Comparison of ENCODE assay signal across 1 cellular context in the genomic region with DNA sequence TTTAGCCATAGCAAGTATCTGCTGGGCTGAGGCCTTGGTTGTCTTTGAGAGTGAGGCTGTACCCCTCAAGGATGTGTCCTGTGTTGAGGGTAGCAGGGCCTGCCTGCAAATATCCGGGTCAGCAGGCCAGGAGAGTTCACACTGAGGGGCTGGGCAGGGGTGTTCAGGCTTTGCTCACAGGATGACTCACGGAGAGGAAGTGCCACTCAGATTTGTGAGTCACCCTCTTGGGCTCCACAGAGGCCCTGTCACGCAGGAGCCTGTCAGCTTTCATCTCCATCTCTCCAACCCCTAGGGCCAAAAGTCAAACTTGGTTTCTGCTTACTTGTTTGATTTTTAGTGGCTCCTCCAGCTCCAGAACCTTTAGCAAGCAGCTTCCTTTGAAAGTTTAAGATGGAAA.
A peak's percentile ranks its signal among the peaks of the same experiment; 100 is the strongest.
TF ChIP-seq lines count a peak whose summit lies in the region.

No MANE protein-coding gene starts in this region.

TF ChIP-seq in GM12878, 131 proteins besides CTCF, POLR2A, EP300 and RAD21 (continued from another document and continues in another):
- TF ChIP-seq MXI1 (IDR thresholded peaks at IDR 0.05; ENCODE audit: low read depth, low read length) (no peak), ATF7 (IDR thresholded peaks at IDR 0.05; ENCODE audit: low read depth) (peak; percentile 83), NR2C1 (IDR thresholded peaks at IDR 0.05) (no peak), SIX5 (IDR thresholded peaks at IDR 0.05; ENCODE audit: low read depth, low read length, severe bottlenecking) (no peak), NR2F1 (conservative IDR thresholded peaks at IDR 0.05) (peak; percentile 91), CHD2 (IDR thresholded peaks at IDR 0.05; ENCODE audit: borderline replicate concordance, low read depth, low read length) (peak; percentile 35; the same call in 1 of the 2 replicates), ZNF207 (IDR thresholded peaks at IDR 0.05; ENCODE audit: borderline replicate concordance) (no peak), MYB (IDR thresholded peaks at IDR 0.05; ENCODE audit: borderline replicate concordance, low read depth, low read length) (no peak), NFIC (IDR thresholded peaks at IDR 0.05; ENCODE audit: low read depth, low read length) (peak; percentile 83; the same call in 1 of the 2 replicates), CHD4 (IDR thresholded peaks at IDR 0.05) (no peak), SRF (IDR thresholded peaks at IDR 0.05; ENCODE audit: low read depth in 2 of 2, low read length in 2 of 2) (peak in 1 of 2 experiments; percentile 57; a peak in 1 of 4 replicates), BACH1 (IDR thresholded peaks at IDR 0.05; ENCODE audit: borderline replicate concordance) (peak; percentile 66; the same call in 1 of the 2 replicates), BCL11A (IDR thresholded peaks at IDR 0.05; ENCODE audit: low read depth, low read length) (peak; percentile 96), SREBF1 (IDR thresholded peaks at IDR 0.05; ENCODE audit: low read length) (no peak), RFX5 (IDR thresholded peaks at IDR 0.05; ENCODE audit: low read depth, low read length) (no peak), YY1 (IDR thresholded peaks at IDR 0.05; ENCODE audit: low read depth, low read length) (0 out of 2 replicates have a peak, but pooled peaks have one; percentile 48), NBN (IDR thresholded peaks at IDR 0.05) (peak; percentile 54; the same call in 1 of the 2 replicates), EGR1 (IDR thresholded peaks at IDR 0.05; ENCODE audit: borderline replicate concordance in 1 of 2, low read depth in 2 of 2, low read length in 2 of 2) (peak in 1 of 2 experiments; percentile 8; a peak in 1 of 3 replicates), ZZZ3 (IDR thresholded peaks at IDR 0.05; ENCODE audit: control insufficient read depth, insufficient read length, low read depth) (no peak), HCFC1 (IDR thresholded peaks at IDR 0.05; ENCODE audit: low read length) (no peak), KDM1A (IDR thresholded peaks at IDR 0.05; ENCODE audit: borderline replicate concordance) (no peak)
- TF ChIP-seq, protein P1, sequence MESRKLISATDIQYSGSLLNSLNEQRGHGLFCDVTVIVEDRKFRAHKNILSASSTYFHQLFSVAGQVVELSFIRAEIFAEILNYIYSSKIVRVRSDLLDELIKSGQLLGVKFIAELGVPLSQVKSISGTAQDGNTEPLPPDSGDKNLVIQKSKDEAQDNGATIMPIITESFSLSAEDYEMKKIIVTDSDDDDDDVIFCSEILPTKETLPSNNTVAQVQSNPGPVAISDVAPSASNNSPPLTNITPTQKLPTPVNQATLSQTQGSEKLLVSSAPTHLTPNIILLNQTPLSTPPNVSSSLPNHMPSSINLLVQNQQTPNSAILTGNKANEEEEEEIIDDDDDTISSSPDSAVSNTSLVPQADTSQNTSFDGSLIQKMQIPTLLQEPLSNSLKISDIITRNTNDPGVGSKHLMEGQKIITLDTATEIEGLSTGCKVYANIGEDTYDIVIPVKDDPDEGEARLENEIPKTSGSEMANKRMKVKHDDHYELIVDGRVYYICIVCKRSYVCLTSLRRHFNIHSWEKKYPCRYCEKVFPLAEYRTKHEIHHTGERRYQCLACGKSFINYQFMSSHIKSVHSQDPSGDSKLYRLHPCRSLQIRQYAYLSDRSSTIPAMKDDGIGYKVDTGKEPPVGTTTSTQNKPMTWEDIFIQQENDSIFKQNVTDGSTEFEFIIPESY (IDR thresholded peaks at IDR 0.05) = no peak
- TF ChIP-seq, protein P2, sequence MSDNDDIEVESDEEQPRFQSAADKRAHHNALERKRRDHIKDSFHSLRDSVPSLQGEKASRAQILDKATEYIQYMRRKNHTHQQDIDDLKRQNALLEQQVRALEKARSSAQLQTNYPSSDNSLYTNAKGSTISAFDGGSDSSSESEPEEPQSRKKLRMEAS (IDR thresholded peaks at IDR 0.05; ENCODE audit: low read depth, low read length) = no peak
- TF ChIP-seq, protein P3, sequence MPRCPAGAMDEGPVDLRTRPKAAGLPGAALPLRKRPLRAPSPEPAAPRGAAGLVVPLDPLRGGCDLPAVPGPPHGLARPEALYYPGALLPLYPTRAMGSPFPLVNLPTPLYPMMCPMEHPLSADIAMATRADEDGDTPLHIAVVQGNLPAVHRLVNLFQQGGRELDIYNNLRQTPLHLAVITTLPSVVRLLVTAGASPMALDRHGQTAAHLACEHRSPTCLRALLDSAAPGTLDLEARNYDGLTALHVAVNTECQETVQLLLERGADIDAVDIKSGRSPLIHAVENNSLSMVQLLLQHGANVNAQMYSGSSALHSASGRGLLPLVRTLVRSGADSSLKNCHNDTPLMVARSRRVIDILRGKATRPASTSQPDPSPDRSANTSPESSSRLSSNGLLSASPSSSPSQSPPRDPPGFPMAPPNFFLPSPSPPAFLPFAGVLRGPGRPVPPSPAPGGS (IDR thresholded peaks at IDR 0.05; ENCODE audit: borderline replicate concordance, insufficient read depth, low read depth, low read length, poor library complexity, severe bottlenecking) = peak; percentile 90
- TF ChIP-seq, protein P4, sequence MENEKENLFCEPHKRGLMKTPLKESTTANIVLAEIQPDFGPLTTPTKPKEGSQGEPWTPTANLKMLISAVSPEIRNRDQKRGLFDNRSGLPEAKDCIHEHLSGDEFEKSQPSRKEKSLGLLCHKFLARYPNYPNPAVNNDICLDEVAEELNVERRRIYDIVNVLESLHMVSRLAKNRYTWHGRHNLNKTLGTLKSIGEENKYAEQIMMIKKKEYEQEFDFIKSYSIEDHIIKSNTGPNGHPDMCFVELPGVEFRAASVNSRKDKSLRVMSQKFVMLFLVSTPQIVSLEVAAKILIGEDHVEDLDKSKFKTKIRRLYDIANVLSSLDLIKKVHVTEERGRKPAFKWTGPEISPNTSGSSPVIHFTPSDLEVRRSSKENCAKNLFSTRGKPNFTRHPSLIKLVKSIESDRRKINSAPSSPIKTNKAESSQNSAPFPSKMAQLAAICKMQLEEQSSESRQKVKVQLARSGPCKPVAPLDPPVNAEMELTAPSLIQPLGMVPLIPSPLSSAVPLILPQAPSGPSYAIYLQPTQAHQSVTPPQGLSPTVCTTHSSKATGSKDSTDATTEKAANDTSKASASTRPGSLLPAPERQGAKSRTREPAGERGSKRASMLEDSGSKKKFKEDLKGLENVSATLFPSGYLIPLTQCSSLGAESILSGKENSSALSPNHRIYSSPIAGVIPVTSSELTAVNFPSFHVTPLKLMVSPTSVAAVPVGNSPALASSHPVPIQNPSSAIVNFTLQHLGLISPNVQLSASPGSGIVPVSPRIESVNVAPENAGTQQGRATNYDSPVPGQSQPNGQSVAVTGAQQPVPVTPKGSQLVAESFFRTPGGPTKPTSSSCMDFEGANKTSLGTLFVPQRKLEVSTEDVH (IDR thresholded peaks at IDR 0.05; ENCODE audit: low read depth, partially characterized antibody) = no peak
- TF ChIP-seq, protein P5, sequence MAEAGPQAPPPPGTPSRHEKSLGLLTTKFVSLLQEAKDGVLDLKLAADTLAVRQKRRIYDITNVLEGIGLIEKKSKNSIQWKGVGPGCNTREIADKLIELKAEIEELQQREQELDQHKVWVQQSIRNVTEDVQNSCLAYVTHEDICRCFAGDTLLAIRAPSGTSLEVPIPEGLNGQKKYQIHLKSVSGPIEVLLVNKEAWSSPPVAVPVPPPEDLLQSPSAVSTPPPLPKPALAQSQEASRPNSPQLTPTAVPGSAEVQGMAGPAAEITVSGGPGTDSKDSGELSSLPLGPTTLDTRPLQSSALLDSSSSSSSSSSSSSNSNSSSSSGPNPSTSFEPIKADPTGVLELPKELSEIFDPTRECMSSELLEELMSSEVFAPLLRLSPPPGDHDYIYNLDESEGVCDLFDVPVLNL (IDR thresholded peaks at IDR 0.05; ENCODE audit: low read depth, low read length) = no peak
- TF ChIP-seq, protein P6, sequence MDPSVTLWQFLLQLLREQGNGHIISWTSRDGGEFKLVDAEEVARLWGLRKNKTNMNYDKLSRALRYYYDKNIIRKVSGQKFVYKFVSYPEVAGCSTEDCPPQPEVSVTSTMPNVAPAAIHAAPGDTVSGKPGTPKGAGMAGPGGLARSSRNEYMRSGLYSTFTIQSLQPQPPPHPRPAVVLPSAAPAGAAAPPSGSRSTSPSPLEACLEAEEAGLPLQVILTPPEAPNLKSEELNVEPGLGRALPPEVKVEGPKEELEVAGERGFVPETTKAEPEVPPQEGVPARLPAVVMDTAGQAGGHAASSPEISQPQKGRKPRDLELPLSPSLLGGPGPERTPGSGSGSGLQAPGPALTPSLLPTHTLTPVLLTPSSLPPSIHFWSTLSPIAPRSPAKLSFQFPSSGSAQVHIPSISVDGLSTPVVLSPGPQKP (IDR thresholded peaks at IDR 0.05; ENCODE audit: low read depth, low read length) = no peak
- TF ChIP-seq, protein P7, sequence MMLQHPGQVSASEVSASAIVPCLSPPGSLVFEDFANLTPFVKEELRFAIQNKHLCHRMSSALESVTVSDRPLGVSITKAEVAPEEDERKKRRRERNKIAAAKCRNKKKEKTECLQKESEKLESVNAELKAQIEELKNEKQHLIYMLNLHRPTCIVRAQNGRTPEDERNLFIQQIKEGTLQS (IDR thresholded peaks at IDR 0.05; ENCODE audit: borderline replicate concordance, extremely low read depth, low read depth, low read length) = 0 out of 2 replicates have a peak, but pooled peaks have one; percentile 31
- TF ChIP-seq, protein P8, sequence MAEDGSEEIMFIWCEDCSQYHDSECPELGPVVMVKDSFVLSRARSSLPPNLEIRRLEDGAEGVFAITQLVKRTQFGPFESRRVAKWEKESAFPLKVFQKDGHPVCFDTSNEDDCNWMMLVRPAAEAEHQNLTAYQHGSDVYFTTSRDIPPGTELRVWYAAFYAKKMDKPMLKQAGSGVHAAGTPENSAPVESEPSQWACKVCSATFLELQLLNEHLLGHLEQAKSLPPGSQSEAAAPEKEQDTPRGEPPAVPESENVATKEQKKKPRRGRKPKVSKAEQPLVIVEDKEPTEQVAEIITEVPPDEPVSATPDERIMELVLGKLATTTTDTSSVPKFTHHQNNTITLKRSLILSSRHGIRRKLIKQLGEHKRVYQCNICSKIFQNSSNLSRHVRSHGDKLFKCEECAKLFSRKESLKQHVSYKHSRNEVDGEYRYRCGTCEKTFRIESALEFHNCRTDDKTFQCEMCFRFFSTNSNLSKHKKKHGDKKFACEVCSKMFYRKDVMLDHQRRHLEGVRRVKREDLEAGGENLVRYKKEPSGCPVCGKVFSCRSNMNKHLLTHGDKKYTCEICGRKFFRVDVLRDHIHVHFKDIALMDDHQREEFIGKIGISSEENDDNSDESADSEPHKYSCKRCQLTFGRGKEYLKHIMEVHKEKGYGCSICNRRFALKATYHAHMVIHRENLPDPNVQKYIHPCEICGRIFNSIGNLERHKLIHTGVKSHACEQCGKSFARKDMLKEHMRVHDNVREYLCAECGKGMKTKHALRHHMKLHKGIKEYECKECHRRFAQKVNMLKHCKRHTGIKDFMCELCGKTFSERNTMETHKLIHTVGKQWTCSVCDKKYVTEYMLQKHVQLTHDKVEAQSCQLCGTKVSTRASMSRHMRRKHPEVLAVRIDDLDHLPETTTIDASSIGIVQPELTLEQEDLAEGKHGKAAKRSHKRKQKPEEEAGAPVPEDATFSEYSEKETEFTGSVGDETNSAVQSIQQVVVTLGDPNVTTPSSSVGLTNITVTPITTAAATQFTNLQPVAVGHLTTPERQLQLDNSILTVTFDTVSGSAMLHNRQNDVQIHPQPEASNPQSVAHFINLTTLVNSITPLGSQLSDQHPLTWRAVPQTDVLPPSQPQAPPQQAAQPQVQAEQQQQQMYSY (CRISPR knock-in tag; IDR thresholded peaks at IDR 0.05) = no peak
- TF ChIP-seq, protein P9, sequence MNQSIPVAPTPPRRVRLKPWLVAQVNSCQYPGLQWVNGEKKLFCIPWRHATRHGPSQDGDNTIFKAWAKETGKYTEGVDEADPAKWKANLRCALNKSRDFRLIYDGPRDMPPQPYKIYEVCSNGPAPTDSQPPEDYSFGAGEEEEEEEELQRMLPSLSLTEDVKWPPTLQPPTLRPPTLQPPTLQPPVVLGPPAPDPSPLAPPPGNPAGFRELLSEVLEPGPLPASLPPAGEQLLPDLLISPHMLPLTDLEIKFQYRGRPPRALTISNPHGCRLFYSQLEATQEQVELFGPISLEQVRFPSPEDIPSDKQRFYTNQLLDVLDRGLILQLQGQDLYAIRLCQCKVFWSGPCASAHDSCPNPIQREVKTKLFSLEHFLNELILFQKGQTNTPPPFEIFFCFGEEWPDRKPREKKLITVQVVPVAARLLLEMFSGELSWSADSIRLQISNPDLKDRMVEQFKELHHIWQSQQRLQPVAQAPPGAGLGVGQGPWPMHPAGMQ (IDR thresholded peaks at IDR 0.05; ENCODE audit: borderline replicate concordance) = no peak
- TF ChIP-seq, protein P10, sequence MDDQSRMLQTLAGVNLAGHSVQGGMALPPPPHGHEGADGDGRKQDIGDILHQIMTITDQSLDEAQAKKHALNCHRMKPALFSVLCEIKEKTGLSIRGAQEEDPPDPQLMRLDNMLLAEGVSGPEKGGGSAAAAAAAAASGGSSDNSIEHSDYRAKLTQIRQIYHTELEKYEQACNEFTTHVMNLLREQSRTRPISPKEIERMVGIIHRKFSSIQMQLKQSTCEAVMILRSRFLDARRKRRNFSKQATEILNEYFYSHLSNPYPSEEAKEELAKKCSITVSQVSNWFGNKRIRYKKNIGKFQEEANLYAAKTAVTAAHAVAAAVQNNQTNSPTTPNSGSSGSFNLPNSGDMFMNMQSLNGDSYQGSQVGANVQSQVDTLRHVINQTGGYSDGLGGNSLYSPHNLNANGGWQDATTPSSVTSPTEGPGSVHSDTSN (IDR thresholded peaks at IDR 0.05; ENCODE audit: insufficient replicate concordance, low read depth, low read length) = peak; percentile 80
- TF ChIP-seq, protein P11, sequence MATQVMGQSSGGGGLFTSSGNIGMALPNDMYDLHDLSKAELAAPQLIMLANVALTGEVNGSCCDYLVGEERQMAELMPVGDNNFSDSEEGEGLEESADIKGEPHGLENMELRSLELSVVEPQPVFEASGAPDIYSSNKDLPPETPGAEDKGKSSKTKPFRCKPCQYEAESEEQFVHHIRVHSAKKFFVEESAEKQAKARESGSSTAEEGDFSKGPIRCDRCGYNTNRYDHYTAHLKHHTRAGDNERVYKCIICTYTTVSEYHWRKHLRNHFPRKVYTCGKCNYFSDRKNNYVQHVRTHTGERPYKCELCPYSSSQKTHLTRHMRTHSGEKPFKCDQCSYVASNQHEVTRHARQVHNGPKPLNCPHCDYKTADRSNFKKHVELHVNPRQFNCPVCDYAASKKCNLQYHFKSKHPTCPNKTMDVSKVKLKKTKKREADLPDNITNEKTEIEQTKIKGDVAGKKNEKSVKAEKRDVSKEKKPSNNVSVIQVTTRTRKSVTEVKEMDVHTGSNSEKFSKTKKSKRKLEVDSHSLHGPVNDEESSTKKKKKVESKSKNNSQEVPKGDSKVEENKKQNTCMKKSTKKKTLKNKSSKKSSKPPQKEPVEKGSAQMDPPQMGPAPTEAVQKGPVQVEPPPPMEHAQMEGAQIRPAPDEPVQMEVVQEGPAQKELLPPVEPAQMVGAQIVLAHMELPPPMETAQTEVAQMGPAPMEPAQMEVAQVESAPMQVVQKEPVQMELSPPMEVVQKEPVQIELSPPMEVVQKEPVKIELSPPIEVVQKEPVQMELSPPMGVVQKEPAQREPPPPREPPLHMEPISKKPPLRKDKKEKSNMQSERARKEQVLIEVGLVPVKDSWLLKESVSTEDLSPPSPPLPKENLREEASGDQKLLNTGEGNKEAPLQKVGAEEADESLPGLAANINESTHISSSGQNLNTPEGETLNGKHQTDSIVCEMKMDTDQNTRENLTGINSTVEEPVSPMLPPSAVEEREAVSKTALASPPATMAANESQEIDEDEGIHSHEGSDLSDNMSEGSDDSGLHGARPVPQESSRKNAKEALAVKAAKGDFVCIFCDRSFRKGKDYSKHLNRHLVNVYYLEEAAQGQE (IDR thresholded peaks at IDR 0.05; ENCODE audit: low read depth, low read length) = no peak
